13 cellular contexts compared by ENCODE assay signal in genomic region chr14:101557811-101558738, GRCh38. TPM values are rescaled to one million over a fixed set of nuclear protein-coding genes. Genes with fewer than 3 reads are reported as not detected.
DNase-seq lines count a peak whose midpoint lies in the region; ATAC-seq and TF ChIP-seq lines count a peak whose summit lies in the region.
"Had no signal": no experiment of that assay in that cellular context is flagged by ENCODE, and none has a peak within 500 bp of the region (broad histone marks: within the 10 kb centered on the region; RNA-seq: fewer than 3 reads in every experiment).

No MANE protein-coding gene starts in this region.

- H3K9me2 ChIP-seq in hepatocyte (replicated peaks; ENCODE audit: insufficient read depth) = no peaks in the 10 kb centered on the region

- no peaks in the 10 kb centered on the region for H4K20me1 ChIP-seq in hepatocyte (ENCODE audit: insufficient read depth, poor library complexity, severe bottlenecking)

- WGBS in hepatocyte (ENCODE audit: low lambda C conversion rate, missing lambda C conversion rate) = 93% methylated on average over 11 of the region's 11 CpGs

- DNase-seq in Daoy (ENCODE audit: low read depth) = peak; percentile 41
- DNase-seq in M059J (ENCODE audit: low read depth) = peak; percentile 12
- peak; percentile 54 for DNase-seq in hepatocyte (ENCODE audit: low spot score)
- DNase-seq in sciatic nerve (ENCODE audit: low spot score) = peak; percentile 76
- no peak for DNase-seq in stimulated activated CD4-positive, alpha-beta T cell treated with anti-CD3 and anti-CD28 coated beads, Interleukin-1b, Interleukin-23, amount 100 ng/mL, for 48 hours
- no peak for DNase-seq in NCI-H128 (lab: John Stamatoyannopoulos, UW; ENCODE audit: unreplicated experiment)
- DNase-seq in SHP77 (lab: John Stamatoyannopoulos, UW) = no peak
- DNase-seq in DMS53 treated with DMSO at 0.1 percent for 48 hours (lab: John Stamatoyannopoulos, UW; ENCODE audit: unreplicated experiment) = no peak
- DNase-seq: CD4-positive, CD25-positive, alpha-beta regulatory T cell; effector CD8-positive, alpha-beta T cell; NCI-H345 had no signal

- no peaks in the 10 kb centered on the region for H3K36me3 ChIP-seq in hepatocyte (replicated peaks; ENCODE audit: insufficient read depth, low read depth)
- H3K36me3 ChIP-seq: adrenal gland had no signal

- intact Hi-C loops in sciatic nerve (cut with DNase I) = no loop called here

- H3K79me2 ChIP-seq in hepatocyte = peaks cover 22% of the 10 kb centered on the region

- H3K9me3 ChIP-seq in hepatocyte (ENCODE audit: low read depth) = no peaks in the 10 kb centered on the region

- peak; percentile 66 for ATAC-seq in sciatic nerve
- ATAC-seq: stimulated activated memory B cell treated with anti-CD40 and anti-IgM and Interleukin-4, amounts not matched to agents 10 μg/mL and 1 μg/mL and 100 μg/mL, for 72 hours had no signal

- no peak overlapping the region for H2AFZ ChIP-seq in hepatocyte

- peaks cover 17% of the 10 kb centered on the region for H3K4me1 ChIP-seq in hepatocyte (ENCODE audit: insufficient read depth)
- H3K4me1 ChIP-seq: adrenal gland had no signal

- TF ChIP-seq CTCF in hepatocyte (IDR thresholded peaks at IDR 0.05; ENCODE audit: poor library complexity) = peak; percentile 42

- peak overlapping the region; percentile 27 for H3K27ac ChIP-seq in hepatocyte
- H3K27ac ChIP-seq: adrenal gland had no signal

- H3K4me3 ChIP-seq in hepatocyte = no peak overlapping the region
- H3K4me3 ChIP-seq: adrenal gland had no signal

- H3K27me3 ChIP-seq in hepatocyte = peaks cover 21% of the 10 kb centered on the region

- peak overlapping the region; percentile 85 for H3K4me2 ChIP-seq in hepatocyte

RNA-seq across cellular contexts. Expression of gene DIO3, which starts 3.2 kb away (rescaled TPM):
- total RNA-seq in Daoy (2014; rRNA removed; shearing (Covaris generic)) = not detected in 2 replicates
- total RNA-seq in M059J (2014; rRNA removed; shearing (Covaris generic)) = not detected in 2 replicates
- total RNA-seq in hepatocyte = 51.1 and 51.3 TPM in 2 replicates
- 18.4 and 27.6 TPM in 2 replicates for polyA plus RNA-seq in hepatocyte
- total RNA-seq in sciatic nerve = 1.6 TPM
- total RNA-seq: CD4-positive, CD25-positive, alpha-beta regulatory T cell had no signal
- polyA plus RNA-seq: CD4-positive, CD25-positive, alpha-beta regulatory T cell had no signal

Comparison
In these comparisons a context has a peak if more than half of its experiments do, and no peak if none do; other contexts are left out.
1. DNase-seq: peak in Daoy (single experiment), M059J (single experiment), hepatocyte (single experiment) and sciatic nerve (single experiment); none in stimulated activated CD4-positive, alpha-beta T cell treated with anti-CD3 and anti-CD28 coated beads, Interleukin-1b, Interleukin-23, amount 100 ng/mL, for 48 hours (single experiment), NCI-H128 (single experiment), SHP77 (0 of 2) and DMS53 treated with DMSO at 0.1 percent for 48 hours (single experiment).
2. RNA of gene DIO3, which starts 3.2 kb away (total RNA-seq): 51.1 to 51.3 TPM in hepatocyte; 1.6 TPM in sciatic nerve (single experiment), not detected in Daoy and not detected in M059J; every median in the first group is over 10 times any median in the second.